ENCODE assay signal across 8 cellular contexts in genomic region chr20:49620364-49621240, GRCh38. TPM values are rescaled to one million over a fixed set of nuclear protein-coding genes. Genes with fewer than 3 reads are reported as not detected.
DNase-seq lines count a peak whose midpoint lies in the region; ATAC-seq and TF ChIP-seq lines count a peak whose summit lies in the region.

No MANE protein-coding gene starts in this region.

- ATAC-seq in activated T-cell treated with anti-CD3 and anti-CD28 coated beads, Interleukin-2, amount 50 U/mL, for 4 hours = peak; percentile 79 to 80
- ATAC-seq in HG02852 (IDR thresholded peaks at IDR 0.05; ENCODE audit: unreplicated experiment) = peak; percentile 83

- DNase-seq in activated T-cell treated with anti-CD3 and anti-CD28 coated beads, Interleukin-2, amount 50 U/mL, for 4 hours = no peak
- DNase-seq in activated T-cell treated with anti-CD3 and anti-CD28 coated beads, Interleukin-2, amount 50 U/mL, for 1 hour = no peak
- DNase-seq in NOMO-1 treated with DMSO at 0.1 percent for 48 hours (lab: John Stamatoyannopoulos, UW; ENCODE audit: unreplicated experiment) = peak; percentile 76
- peak; percentile 49 for DNase-seq in posterior vena cava (ENCODE audit: low spot score)
- DNase-seq in HK-2 (ENCODE audit: unreplicated experiment) = no peak
- no peak for DNase-seq in chondrocyte (ENCODE audit: low spot score)
- no peak for DNase-seq in SKM-1 (lab: John Stamatoyannopoulos, UW; ENCODE audit: unreplicated experiment)

- peaks cover 3% of the 10 kb centered on the region for H3K4me1 Mint-ChIP-seq in activated T-cell treated with anti-CD3 and anti-CD28 coated beads, Interleukin-2, amount 50 U/mL, for 4 hours (ENCODE audit: low read depth)
- H3K4me1 Mint-ChIP-seq in chondrocyte (ENCODE audit: low read depth) = peaks cover under 1% of the 10 kb centered on the region

- H3K9me3 Mint-ChIP-seq in activated T-cell treated with anti-CD3 and anti-CD28 coated beads, Interleukin-2, amount 50 U/mL, for 4 hours = peaks cover 8% of the 10 kb centered on the region
- peaks cover 7% of the 10 kb centered on the region for H3K9me3 Mint-ChIP-seq in chondrocyte (ENCODE audit: low read depth)

- no peak for TF ChIP-seq CTCF in chondrocyte (IDR thresholded peaks at IDR 0.05)

- H3K27me3 Mint-ChIP-seq in activated T-cell treated with anti-CD3 and anti-CD28 coated beads, Interleukin-2, amount 50 U/mL, for 4 hours (ENCODE audit: low read depth) = peaks cover 9% of the 10 kb centered on the region
- H3K27me3 Mint-ChIP-seq in chondrocyte (ENCODE audit: low read depth) = no peaks in the 10 kb centered on the region

- intact Hi-C loops in posterior vena cava (cut with DNase I) = no loop called here

- peaks cover 4% of the 10 kb centered on the region for H3K36me3 Mint-ChIP-seq in activated T-cell treated with anti-CD3 and anti-CD28 coated beads, Interleukin-2, amount 50 U/mL, for 4 hours (ENCODE audit: insufficient read depth)
- peaks cover 8% of the 10 kb centered on the region for H3K36me3 Mint-ChIP-seq in chondrocyte (ENCODE audit: low read depth)

- H3K4me3 Mint-ChIP-seq in activated T-cell treated with anti-CD3 and anti-CD28 coated beads, Interleukin-2, amount 50 U/mL, for 4 hours = peak overlapping the region; percentile 27
- H3K4me3 Mint-ChIP-seq in chondrocyte (ENCODE audit: unreplicated experiment) = no peak overlapping the region

- H3K27ac Mint-ChIP-seq in chondrocyte (ENCODE audit: unreplicated experiment) = no peak overlapping the region

RNA-seq across cellular contexts. Expression of gene PTGIS, which starts 52.7 kb away (rescaled TPM):
- total RNA-seq in activated T-cell treated with anti-CD3 and anti-CD28 coated beads, Interleukin-2, amount 50 U/mL, for 4 hours = 1 to 10 TPM; 1.6 to 2.4 (median 2.1) TPM
- total RNA-seq in posterior vena cava (100 to 1,000 TPM; 359 to 447 TPM), chondrocyte (88.7 to 165 TPM (median 91.5 TPM) in 3 replicates)

Comparison
In these comparisons a context has a peak if more than half of its experiments do, and no peak if none do; other contexts are left out.
1. DNase-seq: peak in NOMO-1 treated with DMSO at 0.1 percent for 48 hours (single experiment) and posterior vena cava (single experiment); none in activated T-cell treated with anti-CD3 and anti-CD28 coated beads, Interleukin-2, amount 50 U/mL, for 4 hours (single experiment), activated T-cell treated with anti-CD3 and anti-CD28 coated beads, Interleukin-2, amount 50 U/mL, for 1 hour (single experiment), HK-2 (single experiment), chondrocyte (single experiment) and SKM-1 (single experiment).
2. RNA of gene PTGIS, which starts 52.7 kb away (total RNA-seq): 359 to 447 TPM in posterior vena cava and 88.7 to 165 TPM in chondrocyte; 1.6 to 2.4 TPM in activated T-cell treated with anti-CD3 and anti-CD28 coated beads, Interleukin-2, amount 50 U/mL, for 4 hours; every median in the first group is over 10 times any median in the second.